Comparison of ENCODE assay signal across 2 cellular contexts in genomic region chr17:65546579-65546978, GRCh38.
TF ChIP-seq lines count a peak whose summit lies in the region.

No MANE protein-coding gene starts in this region.

TF ChIP-seq in GM23338, 12 proteins besides CTCF, POLR2A, EP300 and RAD21 (continued from another document):
- TF ChIP-seq, protein P1, sequence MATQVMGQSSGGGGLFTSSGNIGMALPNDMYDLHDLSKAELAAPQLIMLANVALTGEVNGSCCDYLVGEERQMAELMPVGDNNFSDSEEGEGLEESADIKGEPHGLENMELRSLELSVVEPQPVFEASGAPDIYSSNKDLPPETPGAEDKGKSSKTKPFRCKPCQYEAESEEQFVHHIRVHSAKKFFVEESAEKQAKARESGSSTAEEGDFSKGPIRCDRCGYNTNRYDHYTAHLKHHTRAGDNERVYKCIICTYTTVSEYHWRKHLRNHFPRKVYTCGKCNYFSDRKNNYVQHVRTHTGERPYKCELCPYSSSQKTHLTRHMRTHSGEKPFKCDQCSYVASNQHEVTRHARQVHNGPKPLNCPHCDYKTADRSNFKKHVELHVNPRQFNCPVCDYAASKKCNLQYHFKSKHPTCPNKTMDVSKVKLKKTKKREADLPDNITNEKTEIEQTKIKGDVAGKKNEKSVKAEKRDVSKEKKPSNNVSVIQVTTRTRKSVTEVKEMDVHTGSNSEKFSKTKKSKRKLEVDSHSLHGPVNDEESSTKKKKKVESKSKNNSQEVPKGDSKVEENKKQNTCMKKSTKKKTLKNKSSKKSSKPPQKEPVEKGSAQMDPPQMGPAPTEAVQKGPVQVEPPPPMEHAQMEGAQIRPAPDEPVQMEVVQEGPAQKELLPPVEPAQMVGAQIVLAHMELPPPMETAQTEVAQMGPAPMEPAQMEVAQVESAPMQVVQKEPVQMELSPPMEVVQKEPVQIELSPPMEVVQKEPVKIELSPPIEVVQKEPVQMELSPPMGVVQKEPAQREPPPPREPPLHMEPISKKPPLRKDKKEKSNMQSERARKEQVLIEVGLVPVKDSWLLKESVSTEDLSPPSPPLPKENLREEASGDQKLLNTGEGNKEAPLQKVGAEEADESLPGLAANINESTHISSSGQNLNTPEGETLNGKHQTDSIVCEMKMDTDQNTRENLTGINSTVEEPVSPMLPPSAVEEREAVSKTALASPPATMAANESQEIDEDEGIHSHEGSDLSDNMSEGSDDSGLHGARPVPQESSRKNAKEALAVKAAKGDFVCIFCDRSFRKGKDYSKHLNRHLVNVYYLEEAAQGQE (IDR thresholded peaks at IDR 0.05; ENCODE audit: unreplicated experiment) = no peak
- TF ChIP-seq ZNF462 (CRISPR knock-in tag; IDR thresholded peaks at IDR 0.05) (no peak), CREB1 (CRISPR knock-in tag; IDR thresholded peaks at IDR 0.05; ENCODE audit: low read depth) (no peak), ZNF331 (CRISPR knock-in tag; IDR thresholded peaks at IDR 0.05; ENCODE audit: low read depth) (no peak), EZH2 (IDR thresholded peaks at IDR 0.05; ENCODE audit: low read depth, unreplicated experiment) (no peak), EZH2phosphoT487 (IDR thresholded peaks at IDR 0.05; ENCODE audit: unreplicated experiment) (no peak), NANOG (IDR thresholded peaks at IDR 0.05; ENCODE audit: borderline replicate concordance) (no peak), ZNF114 (CRISPR knock-in tag; IDR thresholded peaks at IDR 0.05) (no peak), POLR2AphosphoS5 (IDR thresholded peaks at IDR 0.05; ENCODE audit: low read depth) (no peak)

TF ChIP-seq in WTC11, 78 proteins besides CTCF, POLR2A, EP300 and RAD21 (continued from another document):
- TF ChIP-seq ATF2 (CRISPR knock-in tag; IDR thresholded peaks at IDR 0.05; ENCODE audit: borderline replicate concordance, low read depth) (no peak), TP53 (CRISPR knock-in tag; IDR thresholded peaks at IDR 0.05) (no peak), EMX1 (CRISPR knock-in tag; IDR thresholded peaks at IDR 0.05) (no peak)
- TF ChIP-seq, protein P2, sequence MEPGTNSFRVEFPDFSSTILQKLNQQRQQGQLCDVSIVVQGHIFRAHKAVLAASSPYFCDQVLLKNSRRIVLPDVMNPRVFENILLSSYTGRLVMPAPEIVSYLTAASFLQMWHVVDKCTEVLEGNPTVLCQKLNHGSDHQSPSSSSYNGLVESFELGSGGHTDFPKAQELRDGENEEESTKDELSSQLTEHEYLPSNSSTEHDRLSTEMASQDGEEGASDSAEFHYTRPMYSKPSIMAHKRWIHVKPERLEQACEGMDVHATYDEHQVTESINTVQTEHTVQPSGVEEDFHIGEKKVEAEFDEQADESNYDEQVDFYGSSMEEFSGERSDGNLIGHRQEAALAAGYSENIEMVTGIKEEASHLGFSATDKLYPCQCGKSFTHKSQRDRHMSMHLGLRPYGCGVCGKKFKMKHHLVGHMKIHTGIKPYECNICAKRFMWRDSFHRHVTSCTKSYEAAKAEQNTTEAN (CRISPR knock-in tag; IDR thresholded peaks at IDR 0.05) = no peak
